Comparison of ENCODE assay signal across 32 cellular contexts in the genomic region with DNA sequence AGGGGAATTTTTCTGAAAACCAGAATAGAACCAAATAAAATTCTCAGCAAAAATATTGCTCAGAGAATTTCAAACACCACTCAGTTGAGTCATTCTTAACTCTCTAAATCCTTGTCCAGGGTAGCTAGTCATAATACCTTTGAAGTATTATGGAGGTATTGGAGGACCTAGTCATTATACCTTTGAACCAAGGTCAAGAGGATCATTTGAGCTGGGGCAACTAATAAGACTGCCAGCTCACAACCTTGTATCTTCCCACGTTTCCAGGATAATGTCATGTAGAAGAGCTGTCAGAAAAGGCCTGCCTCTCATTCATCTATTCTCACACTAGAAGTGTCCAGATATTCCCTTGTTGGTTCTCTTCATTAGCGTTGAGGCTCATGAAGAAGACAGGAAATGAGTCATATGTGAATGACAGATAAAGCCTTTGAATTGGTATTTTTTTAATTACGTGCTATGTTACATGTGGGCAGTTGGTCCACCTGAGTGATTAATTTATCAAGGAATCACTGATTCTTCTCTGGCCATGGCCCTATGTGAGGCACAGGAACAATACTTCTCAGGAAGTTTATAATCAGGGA. TPM values are rescaled to one million over a fixed set of nuclear protein-coding genes. Genes with fewer than 3 reads are reported as not detected.
"Had no signal": no experiment of that assay in that cellular context is flagged by ENCODE, and none has a peak within 500 bp of the region (broad histone marks: within the 10 kb centered on the region; RNA-seq: fewer than 3 reads in every experiment).

No MANE protein-coding gene starts in this region.

- H3K27ac Mint-ChIP-seq: activated CD4-positive, alpha-beta T cell treated with anti-CD3 and anti-CD28 coated beads, Interleukin-2, amount 10 ng/mL, durations not matched to agents 7 days and 5 days; activated CD8-positive, alpha-beta memory T cell treated with anti-CD3 and anti-CD28 coated beads, Interleukin-2, amount 10 ng/mL, durations not matched to agents 7 days and 5 days; activated CD8-positive, alpha-beta T cell treated with anti-CD3 and anti-CD28 coated beads for 36 hours; activated naive CD4-positive, alpha-beta T cell treated with anti-CD3 and anti-CD28 coated beads, Interleukin-2, amount 50 U/mL, for 24 hours; activated T-helper 1 cell treated with anti-CD3 and anti-CD28 coated beads, Interleukin-12 subunit alpha, Interleukin-12 subunit beta, Interleukin-2, Interleukin-4 antibody, amounts not matched to agents 30 ng/mL and 10 ng/mL and 1 ng/mL, durations not matched to agents 14 hours and 24 hours and 36 hours; naive thymus-derived CD4-positive, alpha-beta T cell; stimulated activated memory B cell treated with anti-CD40 and anti-IgM and Interleukin-4, amounts not matched to agents 10 μg/mL and 1 μg/mL and 100 μg/mL, for 72 hours had no signal

- H3K9me3 ChIP-seq: body of pancreas, esophagus muscularis mucosa, heart left ventricle, right lobe of liver, stomach, suprapubic skin, tibial nerve had no signal

- H3K4me3 Mint-ChIP-seq: activated CD4-positive, alpha-beta T cell treated with anti-CD3 and anti-CD28 coated beads, Interleukin-2, amount 10 ng/mL, durations not matched to agents 7 days and 5 days; activated CD8-positive, alpha-beta memory T cell treated with anti-CD3 and anti-CD28 coated beads, Interleukin-2, amount 10 ng/mL, durations not matched to agents 7 days and 5 days; activated CD8-positive, alpha-beta T cell treated with anti-CD3 and anti-CD28 coated beads for 36 hours; activated naive CD4-positive, alpha-beta T cell treated with anti-CD3 and anti-CD28 coated beads, Interleukin-2, amount 50 U/mL, for 24 hours; activated T-helper 1 cell treated with anti-CD3 and anti-CD28 coated beads, Interleukin-12 subunit alpha, Interleukin-12 subunit beta, Interleukin-2, Interleukin-4 antibody, amounts not matched to agents 30 ng/mL and 10 ng/mL and 1 ng/mL, durations not matched to agents 14 hours and 24 hours and 36 hours; naive thymus-derived CD4-positive, alpha-beta T cell; neural crest cell; stimulated activated memory B cell treated with anti-CD40 and anti-IgM and Interleukin-4, amounts not matched to agents 10 μg/mL and 1 μg/mL and 100 μg/mL, for 72 hours had no signal

- H3K4me3 ChIP-seq: body of pancreas, esophagus muscularis mucosa, heart left ventricle, lung, right lobe of liver, skin epidermis, stomach, suprapubic skin, tibial nerve had no signal

- H3K4me1 Mint-ChIP-seq: activated CD4-positive, alpha-beta T cell treated with anti-CD3 and anti-CD28 coated beads, Interleukin-2, amount 10 ng/mL, durations not matched to agents 7 days and 5 days; activated naive CD4-positive, alpha-beta T cell treated with anti-CD3 and anti-CD28 coated beads, Interleukin-2, amount 50 U/mL, for 24 hours; naive thymus-derived CD4-positive, alpha-beta T cell; neural crest cell; stimulated activated memory B cell treated with anti-CD40 and anti-IgM and Interleukin-4, amounts not matched to agents 10 μg/mL and 1 μg/mL and 100 μg/mL, for 72 hours had no signal

- DNase-seq: activated CD4-positive, alpha-beta T cell treated with anti-CD3 and anti-CD28 coated beads, Interleukin-2, amount 10 ng/mL, durations not matched to agents 7 days and 5 days; activated CD4-positive, CD25-positive, alpha-beta regulatory T cell treated with anti-CD3 and anti-CD28 coated beads, Interleukin-2, amount 50 U/mL, for 72 hours; activated CD8-positive, alpha-beta memory T cell treated with anti-CD3 and anti-CD28 coated beads, Interleukin-2, amount 10 ng/mL, durations not matched to agents 7 days and 5 days; activated CD8-positive, alpha-beta T cell treated with anti-CD3 and anti-CD28 coated beads for 36 hours; activated gamma-delta T cell treated with Interleukin-2 at 50 U/mL for 16 hours; activated T-cell treated with anti-CD3 and anti-CD28 coated beads for 4 hours; anterior cingulate cortex; body of pancreas; caudate nucleus; effector memory CD4-positive, alpha-beta T cell; heart left ventricle; kidney; naive thymus-derived CD4-positive, alpha-beta T cell; occipital lobe; right lobe of liver; stimulated activated CD4-positive, alpha-beta T cell treated with anti-CD3 and anti-CD28 coated beads, Interleukin-2, amount 100 ng/mL, for 24 hours; stomach; WERI-Rb-1 had no signal

- H3K27me3 Mint-ChIP-seq: stimulated activated memory B cell treated with anti-CD40 and anti-IgM and Interleukin-4, amounts not matched to agents 10 μg/mL and 1 μg/mL and 100 μg/mL, for 72 hours had no signal

- H3K27me3 ChIP-seq: body of pancreas, right lobe of liver, stomach, tibial nerve had no signal

- H3K4me1 ChIP-seq: body of pancreas, esophagus muscularis mucosa, heart left ventricle, right lobe of liver, stomach, suprapubic skin, tibial nerve had no signal

- H3K27ac ChIP-seq: body of pancreas, esophagus muscularis mucosa, heart left ventricle, right lobe of liver, skin epidermis, stomach, suprapubic skin, tibial nerve, WERI-Rb-1 had no signal

- H3K36me3 ChIP-seq: esophagus muscularis mucosa, heart left ventricle, right lobe of liver, stomach, suprapubic skin, tibial nerve, WERI-Rb-1 had no signal

- H3K36me3 Mint-ChIP-seq: activated CD8-positive, alpha-beta memory T cell treated with anti-CD3 and anti-CD28 coated beads, Interleukin-2, amount 10 ng/mL, durations not matched to agents 7 days and 5 days; activated naive CD4-positive, alpha-beta T cell treated with anti-CD3 and anti-CD28 coated beads, Interleukin-2, amount 50 U/mL, for 24 hours; naive thymus-derived CD4-positive, alpha-beta T cell; stimulated activated memory B cell treated with anti-CD40 and anti-IgM and Interleukin-4, amounts not matched to agents 10 μg/mL and 1 μg/mL and 100 μg/mL, for 72 hours had no signal

- H3K9me3 Mint-ChIP-seq: activated CD4-positive, alpha-beta T cell treated with anti-CD3 and anti-CD28 coated beads, Interleukin-2, amount 10 ng/mL, durations not matched to agents 7 days and 5 days; activated CD8-positive, alpha-beta T cell treated with anti-CD3 and anti-CD28 coated beads for 36 hours; activated naive CD4-positive, alpha-beta T cell treated with anti-CD3 and anti-CD28 coated beads, Interleukin-2, amount 50 U/mL, for 24 hours; activated T-helper 1 cell treated with anti-CD3 and anti-CD28 coated beads, Interleukin-12 subunit alpha, Interleukin-12 subunit beta, Interleukin-2, Interleukin-4 antibody, amounts not matched to agents 30 ng/mL and 10 ng/mL and 1 ng/mL, durations not matched to agents 14 hours and 24 hours and 36 hours; naive thymus-derived CD4-positive, alpha-beta T cell; neural crest cell; stimulated activated memory B cell treated with anti-CD40 and anti-IgM and Interleukin-4, amounts not matched to agents 10 μg/mL and 1 μg/mL and 100 μg/mL, for 72 hours had no signal

RNA-seq across cellular contexts. Expression of a gene that starts 48.3 kb away (rescaled TPM):
- total RNA-seq: activated CD4-positive, alpha-beta T cell treated with anti-CD3 and anti-CD28 coated beads, Interleukin-2, amount 10 ng/mL, durations not matched to agents 7 days and 5 days; activated CD8-positive, alpha-beta memory T cell treated with anti-CD3 and anti-CD28 coated beads, Interleukin-2, amount 10 ng/mL, durations not matched to agents 7 days and 5 days; activated CD8-positive, alpha-beta T cell treated with anti-CD3 and anti-CD28 coated beads for 36 hours; activated T-helper 1 cell treated with anti-CD3 and anti-CD28 coated beads, Interleukin-12 subunit alpha, Interleukin-12 subunit beta, Interleukin-2, Interleukin-4 antibody, amounts not matched to agents 30 ng/mL and 10 ng/mL and 1 ng/mL, durations not matched to agents 14 hours and 24 hours and 36 hours; body of pancreas; dermis microvascular lymphatic vessel endothelial cell; endothelial cell of umbilical vein; esophagus muscularis mucosa; heart left ventricle; kidney; left lobe of liver; lung; naive thymus-derived CD4-positive, alpha-beta T cell; neural crest cell; right lobe of liver; stomach; suprapubic skin; T-helper 2 cell treated with Interferon-gamma antibody and Interleukin-4, amounts not matched to agents 100 ng/mL and 5 ng/mL, for 36 hours; tibial nerve; urinary bladder had no signal
- polyA plus RNA-seq: endothelial cell of umbilical vein; heart left ventricle; lung; naive thymus-derived CD4-positive, alpha-beta T cell; stomach; urinary bladder had no signal
